Comparison of ENCODE assay signal across 24 cellular contexts in genomic region chr9:3946840-3947239, GRCh38.
DNase-seq lines count a peak whose midpoint lies in the region; ATAC-seq and FAIRE-seq lines count a peak whose summit lies in the region.
"Had no signal": no experiment of that assay in that cellular context is flagged by ENCODE, and none has a peak within 500 bp of the region (broad histone marks: within the 10 kb centered on the region; RNA-seq: fewer than 3 reads in every experiment).

No MANE protein-coding gene starts in this region.

- H2AK5ac ChIP-seq in neuronal stem cell (ENCODE audit: low read depth, low read length): no peak overlapping the region

- peak; percentile 73 to 86 for DNase-seq in NCI-H446 (lab: John Stamatoyannopoulos, UW)
- peak; percentile 78 for DNase-seq in cerebellar cortex (ENCODE audit: low spot score)
- DNase-seq in neuronal stem cell (ENCODE audit: low spot score): no peak
- DNase-seq in activated gamma-delta T cell (lab: John Stamatoyannopoulos, UW): no peak
- DNase-seq: Caco-2; CD8-positive, alpha-beta T cell; DMS 273 treated with DMSO at 0.1 percent for 48 hours; DMS79 treated with DMSO at 0.1 percent for 48 hours; GM23248; HCEC 1CT; NCI-H1048; NCI-H1417; NCI-H1694; NCI-H2029 treated with DMSO at 0.1 percent for 48 hours; NCI-H526 treated with DMSO at 0.1 percent for 48 hours; OCI-M1; Peyer's patch; SHP77 treated with DMSO at 0.1 percent for 48 hours; T-helper 1 cell had no signal

- FAIRE-seq in G401.6 (lab: Jason Lieb, UNC): peak; percentile 95

- no peak overlapping the region for H3K4me3 ChIP-seq in neuronal stem cell (ENCODE audit: low read length in 2 of 2)
- H3K4me3 ChIP-seq: GM23248, Peyer's patch had no signal

- H3K79me1 ChIP-seq in neuronal stem cell (ENCODE audit: low read depth, low read length): no peaks in the 10 kb centered on the region

- no peak overlapping the region for H3K23ac ChIP-seq in neuronal stem cell (ENCODE audit: low read depth, low read length, poor library complexity)

- no peak overlapping the region for H3K27ac ChIP-seq in neuronal stem cell (replicated peaks; ENCODE audit: low read length)
- H3K27ac ChIP-seq: C4-2B, GM23248, HL-60, Peyer's patch had no signal

- no peak overlapping the region for H3K4ac ChIP-seq in neuronal stem cell (ENCODE audit: low read length)

- H4K91ac ChIP-seq in neuronal stem cell (ENCODE audit: low read depth, low read length, poor library complexity): no peak overlapping the region

- H2BK5ac ChIP-seq in neuronal stem cell (ENCODE audit: low read length): no peak overlapping the region

- no peaks in the 10 kb centered on the region for H3K27me3 ChIP-seq in neuronal stem cell (ENCODE audit: control insufficient read depth in 3 of 3, insufficient read depth in 3 of 3, low read depth in 1 of 3, low read length in 3 of 3)
- H3K27me3 ChIP-seq: Peyer's patch had no signal

- H2AFZ ChIP-seq in neuronal stem cell (ENCODE audit: low read length): no peak overlapping the region
- H2AFZ ChIP-seq: GM23248 had no signal

- no peaks in the 10 kb centered on the region for H3K9me3 ChIP-seq in neuronal stem cell (replicated peaks in 1 of 2; ENCODE audit: control insufficient read depth in 2 of 2, insufficient read depth in 1 of 2, low read depth in 1 of 2, low read length in 2 of 2)
- H3K9me3 ChIP-seq: Caco-2, Peyer's patch had no signal

- no peak overlapping the region for H2BK120ac ChIP-seq in neuronal stem cell (ENCODE audit: low read depth, low read length)

- H3K36me3 ChIP-seq in neuronal stem cell (replicated peaks in 1 of 2; ENCODE audit: control insufficient read depth in 2 of 2, insufficient read depth in 2 of 2, low read length in 2 of 2): no peaks in the 10 kb centered on the region
- H3K36me3 ChIP-seq: Peyer's patch had no signal

- H3K4me1 ChIP-seq in neuronal stem cell (ENCODE audit: control insufficient read depth in 2 of 2, insufficient read depth in 1 of 2, low read depth in 1 of 2, low read length in 2 of 2): peaks cover 4 to 21% of the 10 kb centered on the region in 2 donors
- H3K4me1 ChIP-seq: Peyer's patch had no signal

- H2BK15ac ChIP-seq in neuronal stem cell (ENCODE audit: low read length): no peak overlapping the region

- H2BK12ac ChIP-seq in neuronal stem cell (ENCODE audit: low read length): no peak overlapping the region

- no CpG with 5 or more reads among the region's 11 CpGs for WGBS in neuronal stem cell (ENCODE audit: extremely low coverage in 2 of 2, insufficient read length in 2 of 2, insufficient replicate concordance in 1 of 2), 2 donors

- peak overlapping the region; percentile 39 for H3K18ac ChIP-seq in neuronal stem cell (ENCODE audit: low read length)

- H3K9ac ChIP-seq in neuronal stem cell (ENCODE audit: low read depth, low read length, poor library complexity): no peak overlapping the region
- H3K9ac ChIP-seq: GM23248 had no signal

- no peak overlapping the region for H3K14ac ChIP-seq in neuronal stem cell (ENCODE audit: low read length)

- H4K8ac ChIP-seq in neuronal stem cell (ENCODE audit: low read depth, low read length): no peak overlapping the region

- ATAC-seq in GM19023 (IDR thresholded peaks at IDR 0.05; ENCODE audit: unreplicated experiment): no peak
- no peak for ATAC-seq in HG02678 (IDR thresholded peaks at IDR 0.05; ENCODE audit: unreplicated experiment)
- ATAC-seq: CD8-positive, alpha-beta T cell had no signal

- H3K4me2 ChIP-seq in neuronal stem cell (ENCODE audit: insufficient read depth, low read length, poor library complexity, severe bottlenecking): no peak overlapping the region

Comparison
In these comparisons a context has a peak if more than half of its experiments do, and no peak if none do; other contexts are left out.
1. DNase-seq: peak in NCI-H446 (2 of 2) and cerebellar cortex (single experiment); none in neuronal stem cell (single experiment) and activated gamma-delta T cell (single experiment).